In the genomic region with DNA sequence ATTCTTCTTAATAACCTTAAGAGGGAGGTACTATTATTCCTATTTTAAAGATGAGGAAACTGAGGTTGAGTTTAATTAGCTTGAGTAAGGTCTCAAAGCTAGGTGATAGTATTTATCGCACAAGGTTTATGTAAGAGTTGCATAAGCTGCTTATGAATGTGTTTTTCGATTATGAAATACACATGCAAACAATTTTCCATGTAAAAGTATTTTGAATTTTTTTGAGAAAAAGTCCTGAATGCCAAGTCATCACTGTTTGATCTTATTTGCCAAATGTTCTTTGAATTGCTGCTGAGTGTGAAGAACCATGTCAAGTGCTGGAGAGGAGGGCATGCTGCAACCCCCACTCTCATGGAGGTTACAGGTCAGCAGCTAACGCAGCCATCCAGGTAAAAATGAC, we compare ENCODE assay signal across 22 cellular contexts.
A peak's percentile ranks its signal among the peaks of the same experiment; 100 is the strongest.
DNase-seq lines count a peak whose midpoint lies in the region; ATAC-seq and TF ChIP-seq lines count a peak whose summit lies in the region.
"Had no signal": no experiment of that assay in that cellular context is flagged by ENCODE, and none has a peak within 500 bp of the region (broad histone marks: within the 10 kb centered on the region; RNA-seq: fewer than 3 reads in every experiment).

No MANE protein-coding gene starts in this region.

- in situ Hi-C loops in GM23248 (cut with MboI), result no loop called here

- intact Hi-C loops in activated CD8-positive, alpha-beta T cell treated with anti-CD3 and anti-CD28 coated beads for 36 hours (cut with micrococcal nuclease), result no loop called here

- H2BK120ac ChIP-seq in mesendoderm (ENCODE audit: low read depth, low read length), result no peak overlapping the region

- H2BK15ac ChIP-seq in mesendoderm (replicated peaks; ENCODE audit: low read depth), result no peak overlapping the region

- no peak for TF ChIP-seq CTCF in AG10803 (conservative IDR thresholded peaks at IDR 0.05; ENCODE audit: low read length)
- TF ChIP-seq CTCF in activated CD8-positive, alpha-beta T cell treated with anti-CD3 and anti-CD28 coated beads for 36 hours (IDR thresholded peaks at IDR 0.05), result no peak

- H4K8ac ChIP-seq in mesendoderm (ENCODE audit: low read depth, low read length), result no peak overlapping the region

- H3K9ac ChIP-seq in GM23248 (no peak overlapping the region), mesendoderm (ENCODE audit: low read length) (no peak overlapping the region)

- POLR2A ChIA-PET in activated CD8-positive, alpha-beta T cell treated with anti-CD3 and anti-CD28 coated beads for 36 hours (lab: Charles Lee), result no interaction called here

- no peak overlapping the region for H3K56ac ChIP-seq in mesendoderm (ENCODE audit: low read length)

- no peaks in the 10 kb centered on the region for H3K9me3 ChIP-seq in GM23248 (ENCODE audit: low read depth)
- H3K9me3 ChIP-seq: SJSA1 had no signal

- H3K27ac ChIP-seq in GM23248 (no peak overlapping the region), mesendoderm (ENCODE audit: low read depth, low read length) (no peak overlapping the region)
- H3K27ac ChIP-seq: HL-60, PC-9, SJSA1 had no signal

- no peak overlapping the region for H3K4me3 ChIP-seq in AG10803 (ENCODE audit: low read length)
- H3K4me3 ChIP-seq in GM23248, result no peak overlapping the region
- no peak overlapping the region for H3K4me3 ChIP-seq in mesendoderm (ENCODE audit: low read length)
- H3K4me3 ChIP-seq: PC-9, SJSA1 had no signal

- no peaks in the 10 kb centered on the region for H3K36me3 Mint-ChIP-seq in activated CD8-positive, alpha-beta T cell treated with anti-CD3 and anti-CD28 coated beads for 36 hours (ENCODE audit: low read depth)
- H3K36me3 Mint-ChIP-seq: CD4-positive, alpha-beta memory T cell had no signal

- no peaks in the 10 kb centered on the region for H3F3A ChIP-seq in GM23248 (ENCODE audit: insufficient read depth)

- peaks cover 11% of the 10 kb centered on the region for H3K27me3 Mint-ChIP-seq in activated CD8-positive, alpha-beta T cell treated with anti-CD3 and anti-CD28 coated beads for 36 hours

- no peak overlapping the region for H3K23ac ChIP-seq in mesendoderm (ENCODE audit: low read length)

- H3K4me1 ChIP-seq in GM23248 (ENCODE audit: insufficient read depth) (peaks cover 22% of the 10 kb centered on the region), mesendoderm (ENCODE audit: control insufficient read depth, low read depth, low read length) (no peaks in the 10 kb centered on the region)

- H3K79me2 ChIP-seq in GM23248 (ENCODE audit: insufficient read depth) (no peaks in the 10 kb centered on the region), mesendoderm (ENCODE audit: control insufficient read depth, insufficient read depth, low read length) (no peaks in the 10 kb centered on the region)

- CTCF ChIA-PET in activated CD8-positive, alpha-beta T cell treated with anti-CD3 and anti-CD28 coated beads for 36 hours (lab: Charles Lee), result no interaction called here

- H3K27ac Mint-ChIP-seq in activated CD8-positive, alpha-beta T cell treated with anti-CD3 and anti-CD28 coated beads for 36 hours, result no peak overlapping the region
- H3K27ac Mint-ChIP-seq: CD4-positive, alpha-beta memory T cell had no signal

- no peak overlapping the region for H3K4me3 Mint-ChIP-seq in activated CD8-positive, alpha-beta T cell treated with anti-CD3 and anti-CD28 coated beads for 36 hours
- H3K4me3 Mint-ChIP-seq: CD4-positive, alpha-beta memory T cell had no signal

- H4K20me1 ChIP-seq in GM23248 (ENCODE audit: insufficient read depth), result no peaks in the 10 kb centered on the region

- H3K4me2 ChIP-seq in GM23248 (ENCODE audit: unreplicated experiment) (no peak overlapping the region), mesendoderm (ENCODE audit: low read length) (no peak overlapping the region)
- H3K4me2 ChIP-seq: PC-9 had no signal

- H3K27me3 ChIP-seq in GM23248 (replicated peaks; ENCODE audit: insufficient read depth) (no peaks in the 10 kb centered on the region), mesendoderm (ENCODE audit: insufficient read depth, low read length, poor library complexity) (no peaks in the 10 kb centered on the region)
- H3K27me3 ChIP-seq: SJSA1 had no signal

- H3K4me1 Mint-ChIP-seq in activated CD8-positive, alpha-beta T cell treated with anti-CD3 and anti-CD28 coated beads for 36 hours (ENCODE audit: low read depth), result no peaks in the 10 kb centered on the region

- H3K9me3 Mint-ChIP-seq in activated CD8-positive, alpha-beta T cell treated with anti-CD3 and anti-CD28 coated beads for 36 hours, result no peaks in the 10 kb centered on the region

- WGBS in GM23248 (ENCODE audit: low coverage in 1 of 2, low lambda C conversion rate in 2 of 2, missing lambda C conversion rate in 2 of 2), 2 experiments, result 36 to 42% methylated on average over 3 of the region's 3 CpGs
- no CpG with 5 or more reads among the region's 3 CpGs for WGBS in mesendoderm (ENCODE audit: extremely low coverage, insufficient coverage, low lambda C conversion rate)

- H4K5ac ChIP-seq in mesendoderm (ENCODE audit: low read length), result no peak overlapping the region

- H2AFZ ChIP-seq in GM23248, result no peak overlapping the region
- H2AFZ ChIP-seq: PC-9 had no signal

- H2BK5ac ChIP-seq in mesendoderm (ENCODE audit: low read length), result no peak overlapping the region

- no peak for ATAC-seq in activated CD8-positive, alpha-beta T cell treated with anti-CD3 and anti-CD28 coated beads for 36 hours
- ATAC-seq in GM21367 (IDR thresholded peaks at IDR 0.05; ENCODE audit: unreplicated experiment), result no peak
- ATAC-seq: Right ventricle myocardium inferior had no signal

- H2AK5ac ChIP-seq in mesendoderm (ENCODE audit: low read length), result no peak overlapping the region

- no peak overlapping the region for H3K18ac ChIP-seq in mesendoderm (ENCODE audit: low read length)

- H3K79me1 ChIP-seq in mesendoderm (ENCODE audit: low read length), result no peaks in the 10 kb centered on the region

- no peaks in the 10 kb centered on the region for H3K9me2 ChIP-seq in GM23248 (ENCODE audit: insufficient read depth)

- DNase-seq in AG10803 (ENCODE audit: low read depth) (peak; percentile 72), GM23248 (peak; percentile 51), fibroblast of gingiva (ENCODE audit: low read depth) (peak; percentile 55), left kidney (ENCODE audit: low read depth, low spot score) (peak; percentile 27), mesendoderm (no peak), COLO829 (ENCODE audit: low spot score) (no peak)
- DNase-seq in activated CD8-positive, alpha-beta T cell treated with anti-CD3 and anti-CD28 coated beads for 36 hours, result no peak
- DNase-seq: C1 segment of cervical spinal cord; CD4-positive, alpha-beta memory T cell; DMS79 treated with DMSO at 0.1 percent for 48 hours; GF-D8; NCI-H1092; NCI-H1417 treated with DMSO at 0.1 percent for 48 hours; NCI-H1694 treated with DMSO at 0.1 percent for 48 hours; NCI-H2081; NCI-H2227 treated with DMSO at 0.1 percent for 48 hours; NCI-H526 treated with DMSO at 0.1 percent for 48 hours; PC-9 had no signal

- no peak overlapping the region for H3K4ac ChIP-seq in mesendoderm (ENCODE audit: low read depth, low read length)

- H3K36me3 ChIP-seq in GM23248 (ENCODE audit: low read depth), result no peaks in the 10 kb centered on the region
- no peaks in the 10 kb centered on the region for H3K36me3 ChIP-seq in mesendoderm (ENCODE audit: control insufficient read depth, insufficient read depth, low read length)
- H3K36me3 ChIP-seq: SJSA1 had no signal

Comparison
In these comparisons a context has a peak if more than half of its experiments do, and no peak if none do; other contexts are left out.
1. DNase-seq: peak in AG10803 (single experiment), GM23248 (single experiment), fibroblast of gingiva (single experiment) and left kidney (single experiment); none in mesendoderm (single experiment), COLO829 (single experiment) and activated CD8-positive, alpha-beta T cell treated with anti-CD3 and anti-CD28 coated beads for 36 hours (single experiment).